37 cellular contexts compared by ENCODE assay signal in genomic region chr5:109885205-109885604, GRCh38.
"Had no signal": no experiment of that assay in that cellular context is flagged by ENCODE, and none has a peak within 500 bp of the region (broad histone marks: within the 10 kb centered on the region; RNA-seq: fewer than 3 reads in every experiment).

No MANE protein-coding gene starts in this region.

- H3K4me3 Mint-ChIP-seq: activated B cell treated with CpG ODN at 0.5 μM for 24 hours; activated CD4-positive, alpha-beta memory T cell treated with anti-CD3 and anti-CD28 coated beads for 36 hours; activated CD4-positive, alpha-beta T cell treated with anti-CD3 and anti-CD28 coated beads, Interleukin-2, amount 10 ng/mL, durations not matched to agents 24 days and 14 days; activated CD8-positive, alpha-beta T cell treated with anti-CD3 and anti-CD28 coated beads for 36 hours; activated naive CD4-positive, alpha-beta T cell treated with anti-CD3 and anti-CD28 coated beads, Interleukin-2, amount 10 ng/mL, durations not matched to agents 7 days and 5 days; activated naive CD4-positive, alpha-beta T cell treated with anti-CD3 and anti-CD28 coated beads, Interleukin-2, amount 50 U/mL, for 24 hours; activated naive CD8-positive, alpha-beta T cell; activated naive CD8-positive, alpha-beta T cell treated with anti-CD3 and anti-CD28 coated beads, Interleukin-2, amount 10 ng/mL, durations not matched to agents 7 days and 5 days; activated naive CD8-positive, alpha-beta T cell treated with anti-CD3 and anti-CD28 coated beads, Interleukin-2, amount 50 U/mL, for 24 hours; activated T-cell treated with anti-CD3 and anti-CD28 coated beads, Interleukin-2, amount 50 U/mL, for 4 hours; activated T-cell treated with anti-CD3 and anti-CD28 coated beads, Interleukin-2, amount 50 U/mL, for 72 hours; activated T-helper 1 cell treated with anti-CD3 and anti-CD28 coated beads, Interleukin-12 subunit alpha, Interleukin-12 subunit beta, Interleukin-2, Interleukin-4 antibody, amounts not matched to agents 30 ng/mL and 10 ng/mL and 1 ng/mL, durations not matched to agents 14 hours and 24 hours and 36 hours; activated T-helper 17 cell treated with anti-CD3 and anti-CD28 coated beads, Interleukin-2, amount 50 U/mL, for 72 hours; brain; central memory CD8-positive, alpha-beta T cell; T-helper 1 cell treated with Interleukin-12 subunit alpha and Interleukin-12 subunit beta and Interleukin-4 antibody, amounts not matched to agents 30 μg/mL and 1 μg/mL, for 36 hours; T-helper 2 cell treated with Interferon-gamma antibody and Interleukin-4, amounts not matched to agents 5 μg/mL and 100 μg/mL, for 36 hours had no signal

- H3K27ac Mint-ChIP-seq: activated B cell treated with CpG ODN at 0.5 μM for 24 hours; activated CD4-positive, alpha-beta memory T cell treated with anti-CD3 and anti-CD28 coated beads for 36 hours; activated CD4-positive, alpha-beta T cell treated with anti-CD3 and anti-CD28 coated beads, Interleukin-2, amount 10 ng/mL, durations not matched to agents 24 days and 14 days; activated CD8-positive, alpha-beta T cell treated with anti-CD3 and anti-CD28 coated beads for 36 hours; activated naive CD4-positive, alpha-beta T cell treated with anti-CD3 and anti-CD28 coated beads, Interleukin-2, amount 10 ng/mL, durations not matched to agents 7 days and 5 days; activated naive CD8-positive, alpha-beta T cell; activated naive CD8-positive, alpha-beta T cell treated with anti-CD3 and anti-CD28 coated beads, Interleukin-2, amount 10 ng/mL, durations not matched to agents 7 days and 5 days; activated naive CD8-positive, alpha-beta T cell treated with anti-CD3 and anti-CD28 coated beads, Interleukin-2, amount 50 U/mL, for 24 hours; activated T-cell treated with anti-CD3 and anti-CD28 coated beads, Interleukin-2, amount 50 U/mL, for 72 hours; activated T-helper 1 cell treated with anti-CD3 and anti-CD28 coated beads, Interleukin-12 subunit alpha, Interleukin-12 subunit beta, Interleukin-2, Interleukin-4 antibody, amounts not matched to agents 30 ng/mL and 10 ng/mL and 1 ng/mL, durations not matched to agents 14 hours and 24 hours and 36 hours; activated T-helper 17 cell treated with anti-CD3 and anti-CD28 coated beads, Interleukin-2, amount 50 U/mL, for 72 hours; brain; T-helper 1 cell treated with Interleukin-12 subunit alpha and Interleukin-12 subunit beta and Interleukin-4 antibody, amounts not matched to agents 30 μg/mL and 1 μg/mL, for 36 hours; T-helper 2 cell treated with Interferon-gamma antibody and Interleukin-4, amounts not matched to agents 5 μg/mL and 100 μg/mL, for 36 hours had no signal

- H3K4me3 ChIP-seq: ascending aorta, cardiac muscle cell had no signal

- H3K36me3 Mint-ChIP-seq: activated CD4-positive, alpha-beta memory T cell treated with anti-CD3 and anti-CD28 coated beads for 36 hours; activated naive CD4-positive, alpha-beta T cell treated with anti-CD3 and anti-CD28 coated beads, Interleukin-2, amount 10 ng/mL, durations not matched to agents 7 days and 5 days; activated naive CD4-positive, alpha-beta T cell treated with anti-CD3 and anti-CD28 coated beads, Interleukin-2, amount 50 U/mL, for 24 hours; activated naive CD8-positive, alpha-beta T cell; activated naive CD8-positive, alpha-beta T cell treated with anti-CD3 and anti-CD28 coated beads, Interleukin-2, amount 10 ng/mL, durations not matched to agents 7 days and 5 days; brain had no signal

- H3K4me1 Mint-ChIP-seq: activated B cell treated with CpG ODN at 0.5 μM for 24 hours had no signal

- DNase-seq: activated B cell treated with CpG ODN at 0.5 μM for 24 hours; activated CD4-positive, alpha-beta memory T cell treated with anti-CD3 and anti-CD28 coated beads for 36 hours; activated CD4-positive, alpha-beta T cell treated with anti-CD3 and anti-CD28 coated beads for 4 hours; activated CD4-positive, alpha-beta T cell treated with anti-CD3 and anti-CD28 coated beads, Interleukin-2, amount 10 ng/mL, durations not matched to agents 24 days and 14 days; activated CD4-positive, alpha-beta T cell treated with anti-CD3 and anti-CD28 coated beads, Interleukin-2, amount 50 U/mL, for 1 hour; activated CD4-positive, alpha-beta T cell treated with anti-CD3 and anti-CD28 coated beads, Interleukin-2, amount 50 U/mL, for 4 hours; activated CD4-positive, CD25-positive, alpha-beta regulatory T cell treated with anti-CD3 and anti-CD28 coated beads, Interleukin-2, amount 50 U/mL, for 72 hours; activated CD8-positive, alpha-beta memory T cell treated with anti-CD3 and anti-CD28 coated beads, Interleukin-2, amount 50 U/mL, for 4 hours; activated CD8-positive, alpha-beta T cell treated with anti-CD3 and anti-CD28 coated beads for 36 hours; activated effector memory CD4-positive, alpha-beta T cell treated with Interleukin-2 at 50 U/mL for 16 hours; activated naive CD4-positive, alpha-beta T cell treated with anti-CD3 and anti-CD28 coated beads, Interleukin-2, amount 10 ng/mL, durations not matched to agents 7 days and 5 days; activated naive CD4-positive, alpha-beta T cell treated with Interleukin-2 at 50 U/mL for 16 hours; activated naive CD8-positive, alpha-beta T cell treated with anti-CD3 and anti-CD28 coated beads, Interleukin-2, amount 10 ng/mL, durations not matched to agents 7 days and 5 days; activated naive CD8-positive, alpha-beta T cell treated with anti-CD3 and anti-CD28 coated beads, Interleukin-2, amount 50 U/mL, for 24 hours; activated T-cell treated with anti-CD3 and anti-CD28 coated beads for 4 hours; activated T-cell treated with anti-CD3 and anti-CD28 coated beads, Interleukin-2, amount 50 U/mL, for 1 hour; activated T-cell treated with anti-CD3 and anti-CD28 coated beads, Interleukin-2, amount 50 U/mL, for 4 hours; activated T-cell treated with anti-CD3 and anti-CD28 coated beads, Interleukin-2, amount 50 U/mL, for 72 hours; amygdala; anterior cingulate cortex; caudate nucleus; cerebellar nuclear complex; SW 1271; T-helper 1 cell; T-helper 2 cell; T-helper 9 cell had no signal

- H3K9me3 ChIP-seq: ascending aorta had no signal

- H3K27ac ChIP-seq: ascending aorta, cardiac muscle cell, VCaP had no signal

- H3K4me1 ChIP-seq: ascending aorta had no signal

- H3K27me3 Mint-ChIP-seq: activated B cell treated with CpG ODN at 0.5 μM for 24 hours; activated CD4-positive, alpha-beta memory T cell treated with anti-CD3 and anti-CD28 coated beads for 36 hours; activated CD4-positive, alpha-beta T cell treated with anti-CD3 and anti-CD28 coated beads, Interleukin-2, amount 10 ng/mL, durations not matched to agents 24 days and 14 days; activated CD8-positive, alpha-beta T cell treated with anti-CD3 and anti-CD28 coated beads for 36 hours; activated naive CD4-positive, alpha-beta T cell treated with anti-CD3 and anti-CD28 coated beads, Interleukin-2, amount 10 ng/mL, durations not matched to agents 7 days and 5 days; activated naive CD4-positive, alpha-beta T cell treated with anti-CD3 and anti-CD28 coated beads, Interleukin-2, amount 50 U/mL, for 24 hours; activated naive CD8-positive, alpha-beta T cell; activated naive CD8-positive, alpha-beta T cell treated with anti-CD3 and anti-CD28 coated beads, Interleukin-2, amount 10 ng/mL, durations not matched to agents 7 days and 5 days; activated naive CD8-positive, alpha-beta T cell treated with anti-CD3 and anti-CD28 coated beads, Interleukin-2, amount 50 U/mL, for 24 hours; activated T-helper 17 cell treated with anti-CD3 and anti-CD28 coated beads, Interleukin-2, amount 50 U/mL, for 72 hours; brain; central memory CD8-positive, alpha-beta T cell had no signal

- ATAC-seq: activated CD8-positive, alpha-beta T cell treated with anti-CD3 and anti-CD28 coated beads for 36 hours; activated naive CD8-positive, alpha-beta T cell treated with anti-CD3 and anti-CD28 coated beads, Interleukin-2, amount 50 U/mL, for 24 hours; activated T-cell treated with anti-CD3 and anti-CD28 coated beads, Interleukin-2, amount 50 U/mL, for 4 hours; activated T-cell treated with anti-CD3 and anti-CD28 coated beads, Interleukin-2, amount 50 U/mL, for 72 hours; activated T-helper 17 cell treated with anti-CD3 and anti-CD28 coated beads, Interleukin-2, amount 50 U/mL, for 72 hours had no signal

- H3K27me3 ChIP-seq: ascending aorta, cardiac muscle cell had no signal

- H3K9me3 Mint-ChIP-seq: activated B cell treated with CpG ODN at 0.5 μM for 24 hours; activated CD4-positive, alpha-beta memory T cell treated with anti-CD3 and anti-CD28 coated beads for 36 hours; activated CD4-positive, alpha-beta T cell treated with anti-CD3 and anti-CD28 coated beads, Interleukin-2, amount 10 ng/mL, durations not matched to agents 24 days and 14 days; activated CD8-positive, alpha-beta T cell treated with anti-CD3 and anti-CD28 coated beads for 36 hours; activated naive CD4-positive, alpha-beta T cell treated with anti-CD3 and anti-CD28 coated beads, Interleukin-2, amount 10 ng/mL, durations not matched to agents 7 days and 5 days; activated naive CD8-positive, alpha-beta T cell treated with anti-CD3 and anti-CD28 coated beads, Interleukin-2, amount 50 U/mL, for 24 hours; activated T-cell treated with anti-CD3 and anti-CD28 coated beads, Interleukin-2, amount 50 U/mL, for 4 hours; activated T-helper 17 cell treated with anti-CD3 and anti-CD28 coated beads, Interleukin-2, amount 50 U/mL, for 72 hours; brain; central memory CD8-positive, alpha-beta T cell; T-helper 2 cell treated with Interferon-gamma antibody and Interleukin-4, amounts not matched to agents 5 μg/mL and 100 μg/mL, for 36 hours had no signal

- H3K36me3 ChIP-seq: ascending aorta, cardiac muscle cell had no signal
